ENCODE assay signal across 1 cellular context in genomic region chr4:7862561-7863200, GRCh38.
TF ChIP-seq lines count a peak whose summit lies in the region.

No MANE protein-coding gene starts in this region.

TF ChIP-seq in H1, 55 proteins besides CTCF, POLR2A, EP300 and RAD21 (continued from another document):
- TF ChIP-seq CHD7 (IDR thresholded peaks at IDR 0.05; ENCODE audit: insufficient replicate concordance, low read length) (no peak), JUND (IDR thresholded peaks at IDR 0.05; ENCODE audit: low read length) (no peak), CBX8 (IDR thresholded peaks at IDR 0.05; ENCODE audit: borderline replicate concordance, low read depth, low read length) (no peak), FOSL1 (IDR thresholded peaks at IDR 0.05; ENCODE audit: insufficient read depth, low read depth, low read length) (no peak), RXRA (IDR thresholded peaks at IDR 0.05; ENCODE audit: insufficient read depth, low read depth, low read length) (no peak), SAP30 (IDR thresholded peaks at IDR 0.05; ENCODE audit: insufficient read depth, insufficient replicate concordance, low read length) (no peak), EGR1 (IDR thresholded peaks at IDR 0.05; ENCODE audit: borderline replicate concordance, low read depth, low read length) (no peak), EZH2 (IDR thresholded peaks at IDR 0.05; ENCODE audit: low read depth, low read length, severe bottlenecking) (no peak), SP4 (IDR thresholded peaks at IDR 0.05; ENCODE audit: low read length) (no peak), BRCA1 (IDR thresholded peaks at IDR 0.05; ENCODE audit: low read depth, low read length) (no peak), SP2 (IDR thresholded peaks at IDR 0.05; ENCODE audit: low read length) (no peak), TAF1 (IDR thresholded peaks at IDR 0.05; ENCODE audit: low read depth, low read length) (no peak), MAFK (IDR thresholded peaks at IDR 0.05; ENCODE audit: low read depth, low read length) (no peak)
